ENCODE assay signal across 27 cellular contexts in the genomic region with DNA sequence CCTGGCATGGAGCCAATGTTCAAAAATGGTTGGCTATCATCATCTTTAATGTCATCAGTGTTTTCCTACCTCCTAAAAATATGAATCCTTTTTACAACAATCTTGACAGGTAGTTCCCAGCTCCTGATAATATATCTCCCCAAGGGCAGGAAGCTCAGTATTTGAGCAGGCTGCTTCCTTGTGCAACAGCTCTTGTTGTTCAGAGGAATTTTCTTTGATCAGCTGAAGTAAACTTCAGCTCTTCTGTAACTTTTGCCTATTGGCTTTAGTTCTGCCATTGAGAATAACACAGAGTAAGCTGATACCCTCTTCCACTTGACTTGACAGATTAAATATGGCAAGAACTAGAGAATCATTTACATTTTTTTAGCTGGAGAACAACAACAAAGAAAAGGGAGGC.
A peak's percentile ranks its signal among the peaks of the same experiment; 100 is the strongest.
DNase-seq lines count a peak whose midpoint lies in the region; ATAC-seq, FAIRE-seq and TF ChIP-seq lines count a peak whose summit lies in the region.
"Had no signal": no experiment of that assay in that cellular context is flagged by ENCODE, and none has a peak within 500 bp of the region (broad histone marks: within the 10 kb centered on the region; RNA-seq: fewer than 3 reads in every experiment).

No MANE protein-coding gene starts in this region.

- no peaks in the 10 kb centered on the region for H3K27me3 ChIP-seq in astrocyte (ENCODE audit: insufficient read depth, low read length)
- H3K27me3 ChIP-seq: hepatocyte, right atrium auricular region had no signal

- H3K9me3 Mint-ChIP-seq in astrocyte (ENCODE audit: unreplicated experiment) (peaks cover 2% of the 10 kb centered on the region), mesothelial cell of epicardium (no peaks in the 10 kb centered on the region)
- H3K9me3 Mint-ChIP-seq: immature natural killer cell, natural killer cell had no signal

- no peaks in the 10 kb centered on the region for H3K79me2 ChIP-seq in astrocyte (ENCODE audit: insufficient read depth, low read length)
- H3K79me2 ChIP-seq: hepatocyte, parathyroid adenoma had no signal

- H3K27ac Mint-ChIP-seq in astrocyte (ENCODE audit: unreplicated experiment) (no peak overlapping the region), mesothelial cell of epicardium (peak overlapping the region; percentile 69)
- H3K27ac Mint-ChIP-seq: activated naive CD4-positive, alpha-beta T cell treated with anti-CD3 and anti-CD28 coated beads, Interleukin-2, amount 50 U/mL, for 72 hours; CD4-positive, alpha-beta T cell; IgD-negative memory B cell; immature natural killer cell; natural killer cell; WTC11 had no signal

- H3K27ac ChIP-seq in HEK293 (ENCODE audit: extremely low read depth, low read depth, low read length) (no peak overlapping the region), astrocyte (ENCODE audit: low read depth, low read length) (no peak overlapping the region)
- H3K27ac ChIP-seq: 22Rv1, epithelial cell of prostate, hepatocyte, left ventricle myocardium inferior, parathyroid adenoma, right atrium auricular region had no signal

- TF ChIP-seq CTCF in HEK293 (tag by site-specific recombination; IDR thresholded peaks at IDR 0.05) (no peak), astrocyte (IDR thresholded peaks at IDR 0.05; ENCODE audit: insufficient read depth, low read depth, low read length) (no peak), mesothelial cell of epicardium (IDR thresholded peaks at IDR 0.05; ENCODE audit: unreplicated experiment) (no peak), GM13977 (IDR thresholded peaks at IDR 0.05; ENCODE audit: extremely low read depth, insufficient read depth, missing control alignments) (no peak)

- no peaks in the 10 kb centered on the region for H3K9me3 ChIP-seq in HEK293 (ENCODE audit: control insufficient read depth, insufficient read depth, low read depth, low read length)
- H3K9me3 ChIP-seq in astrocyte (ENCODE audit: insufficient read depth, low read depth, low read length) = no peaks in the 10 kb centered on the region
- H3K9me3 ChIP-seq: left ventricle myocardium inferior, right atrium auricular region had no signal

- no peak overlapping the region for H3K4me2 ChIP-seq in astrocyte (ENCODE audit: low read length)
- H3K4me2 ChIP-seq: hepatocyte had no signal

- H3K4me3 Mint-ChIP-seq in astrocyte (ENCODE audit: unreplicated experiment) (no peak overlapping the region), mesothelial cell of epicardium (no peak overlapping the region)
- H3K4me3 Mint-ChIP-seq: CD4-positive, alpha-beta T cell; IgD-negative memory B cell; immature natural killer cell; natural killer cell; WTC11 had no signal

- no peaks in the 10 kb centered on the region for H4K20me1 ChIP-seq in astrocyte (ENCODE audit: insufficient read depth, low read length)

- DNase-seq in DMS 273 (lab: John Stamatoyannopoulos, UW; ENCODE audit: unreplicated experiment) (peak; percentile 22), DMS 273 treated with DMSO at 0.1 percent for 48 hours (lab: John Stamatoyannopoulos, UW) (no peak), astrocyte (ENCODE audit: low read depth) (peak; percentile 32), mesothelial cell of epicardium (ENCODE audit: low spot score in 2 of 2, unreplicated experiment in 2 of 2) (no peak), GM13977 (ENCODE audit: low spot score) (no peak)
- DNase-seq: CD4-positive, alpha-beta T cell; DMS53; immature natural killer cell; left ventricle myocardium inferior; midbrain; natural killer cell; stimulated activated naive CD8-positive, alpha-beta T cell treated with anti-CD3 and anti-CD28 coated beads, Interleukin-15, Interleukin-2, amounts not matched to agents 100 U/mL and 50 U/mL, for 24 hours had no signal

- H3K36me3 Mint-ChIP-seq in astrocyte (ENCODE audit: low read depth, unreplicated experiment) = no peaks in the 10 kb centered on the region
- no peaks in the 10 kb centered on the region for H3K36me3 Mint-ChIP-seq in mesothelial cell of epicardium
- H3K36me3 Mint-ChIP-seq: activated naive CD4-positive, alpha-beta T cell treated with anti-CD3 and anti-CD28 coated beads, Interleukin-2, amount 50 U/mL, for 72 hours; IgD-negative memory B cell; natural killer cell; WTC11 had no signal

- CTCF ChIA-PET in HEK293 (lab: Yijun Ruan, JAX) = interaction anchor here (0.6 to 1.6 kb wide), 3 partner anchors 9 to 24 kb away, joined by 3 to 5 read pairs (median 4); no protein-coding TSS in a partner anchor

- in situ Hi-C loops in GM13977 (cut with MboI; ENCODE audit: low pct_unique_long_range_greater_than_20kb, low sequenced_read_pairs, unreplicated experiment) = no loop called here

- H2AFZ ChIP-seq in astrocyte (ENCODE audit: low read depth, low read length) = no peak overlapping the region
- H2AFZ ChIP-seq: hepatocyte, parathyroid adenoma had no signal

- peak; percentile 69 for FAIRE-seq in astrocyte (lab: Jason Lieb, UNC)
- FAIRE-seq: frontal cortex, G401.6, GM18507, RCC 7860 had no signal

- ATAC-seq in GM19395 (IDR thresholded peaks at IDR 0.05; ENCODE audit: unreplicated experiment) (no peak), HG02840 (IDR thresholded peaks at IDR 0.05; ENCODE audit: low FRiP score, unreplicated experiment) (no peak)
- ATAC-seq: activated naive CD4-positive, alpha-beta T cell treated with anti-CD3 and anti-CD28 coated beads, Interleukin-2, amount 50 U/mL, for 72 hours; natural killer cell; stimulated activated naive CD8-positive, alpha-beta T cell treated with anti-CD3 and anti-CD28 coated beads, Interleukin-15, Interleukin-2, amounts not matched to agents 100 U/mL and 50 U/mL, for 24 hours; WTC11 had no signal

- H3K4me1 Mint-ChIP-seq in astrocyte (ENCODE audit: low read depth, unreplicated experiment) = peaks cover 33% of the 10 kb centered on the region
- peaks cover 77% of the 10 kb centered on the region for H3K4me1 Mint-ChIP-seq in mesothelial cell of epicardium
- H3K4me1 Mint-ChIP-seq: IgD-negative memory B cell, WTC11 had no signal

- H3K4me3 ChIP-seq in HEK293 (ENCODE audit: low read depth, low read length) = no peak overlapping the region
- no peak overlapping the region for H3K4me3 ChIP-seq in astrocyte (ENCODE audit: insufficient read depth, low read depth, low read length)
- H3K4me3 ChIP-seq: hepatocyte, left ventricle myocardium inferior, right atrium auricular region had no signal

- H3K36me3 ChIP-seq in HEK293 (ENCODE audit: control insufficient read depth in 2 of 2, insufficient read depth in 1 of 2, low read length in 2 of 2) (no peaks in the 10 kb centered on the region), astrocyte (ENCODE audit: insufficient read depth, low read length) (no peaks in the 10 kb centered on the region)
- H3K36me3 ChIP-seq: left ventricle myocardium inferior, right atrium auricular region had no signal

- POLR2A ChIA-PET in HEK293 (lab: Yijun Ruan, JAX) = interaction anchor here (0.7 to 1.0 kb wide), 2 partner anchors 16 to 19 kb away, joined by 3 to 4 read pairs; no protein-coding TSS in a partner anchor

- H3K27me3 Mint-ChIP-seq in astrocyte (ENCODE audit: low read depth, unreplicated experiment) = no peaks in the 10 kb centered on the region
- H3K27me3 Mint-ChIP-seq in mesothelial cell of epicardium (ENCODE audit: low read depth) = no peaks in the 10 kb centered on the region
- H3K27me3 Mint-ChIP-seq: CD4-positive, alpha-beta T cell had no signal

- peaks cover 14% of the 10 kb centered on the region for H3K4me1 ChIP-seq in HEK293 (ENCODE audit: control insufficient read depth, insufficient read depth, low read length)
- peaks cover 14% of the 10 kb centered on the region for H3K4me1 ChIP-seq in astrocyte (ENCODE audit: insufficient read depth, low read length)
- H3K4me1 ChIP-seq: left ventricle myocardium inferior, parathyroid adenoma, right atrium auricular region had no signal

- H3K9ac ChIP-seq in astrocyte (ENCODE audit: low read length) = no peak overlapping the region
- H3K9ac ChIP-seq: parathyroid adenoma had no signal

TF ChIP-seq in HEK293, 187 proteins besides CTCF, POLR2A, EP300 and RAD21:
- TF ChIP-seq OSR2 (tag by site-specific recombination; IDR thresholded peaks at IDR 0.05) (peak; percentile 54; the same call in 1 of the 2 replicates), TRIM28 (IDR thresholded peaks at IDR 0.05; ENCODE audit: borderline replicate concordance, low read length) (peak; percentile 85; the same call in 1 of the 2 replicates), TCF7L2 (IDR thresholded peaks at IDR 0.05; ENCODE audit: borderline replicate concordance, low read depth, low read length) (peak; percentile 47; the same call in 1 of the 2 replicates), ZFP3 (tag by site-specific recombination; IDR thresholded peaks at IDR 0.05; ENCODE audit: low read depth) (no peak)
- TF ChIP-seq, protein P1, sequence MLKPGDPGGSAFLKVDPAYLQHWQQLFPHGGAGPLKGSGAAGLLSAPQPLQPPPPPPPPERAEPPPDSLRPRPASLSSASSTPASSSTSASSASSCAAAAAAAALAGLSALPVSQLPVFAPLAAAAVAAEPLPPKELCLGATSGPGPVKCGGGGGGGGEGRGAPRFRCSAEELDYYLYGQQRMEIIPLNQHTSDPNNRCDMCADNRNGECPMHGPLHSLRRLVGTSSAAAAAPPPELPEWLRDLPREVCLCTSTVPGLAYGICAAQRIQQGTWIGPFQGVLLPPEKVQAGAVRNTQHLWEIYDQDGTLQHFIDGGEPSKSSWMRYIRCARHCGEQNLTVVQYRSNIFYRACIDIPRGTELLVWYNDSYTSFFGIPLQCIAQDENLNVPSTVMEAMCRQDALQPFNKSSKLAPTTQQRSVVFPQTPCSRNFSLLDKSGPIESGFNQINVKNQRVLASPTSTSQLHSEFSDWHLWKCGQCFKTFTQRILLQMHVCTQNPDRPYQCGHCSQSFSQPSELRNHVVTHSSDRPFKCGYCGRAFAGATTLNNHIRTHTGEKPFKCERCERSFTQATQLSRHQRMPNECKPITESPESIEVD (tag by site-specific recombination; IDR thresholded peaks at IDR 0.05) = 0 out of 2 replicates have a peak, but pooled peaks have one; percentile 5
- TF ChIP-seq, protein P2, sequence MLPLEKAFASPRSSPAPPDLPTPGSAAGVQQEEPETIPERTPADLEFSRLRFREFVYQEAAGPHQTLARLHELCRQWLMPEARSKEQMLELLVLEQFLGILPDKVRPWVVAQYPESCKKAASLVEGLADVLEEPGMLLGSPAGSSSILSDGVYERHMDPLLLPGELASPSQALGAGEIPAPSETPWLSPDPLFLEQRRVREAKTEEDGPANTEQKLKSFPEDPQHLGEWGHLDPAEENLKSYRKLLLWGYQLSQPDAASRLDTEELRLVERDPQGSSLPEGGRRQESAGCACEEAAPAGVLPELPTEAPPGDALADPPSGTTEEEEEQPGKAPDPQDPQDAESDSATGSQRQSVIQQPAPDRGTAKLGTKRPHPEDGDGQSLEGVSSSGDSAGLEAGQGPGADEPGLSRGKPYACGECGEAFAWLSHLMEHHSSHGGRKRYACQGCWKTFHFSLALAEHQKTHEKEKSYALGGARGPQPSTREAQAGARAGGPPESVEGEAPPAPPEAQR (tag by site-specific recombination; IDR thresholded peaks at IDR 0.05) = no peak

Comparison
In these comparisons a context has a peak if more than half of its experiments do, and no peak if none do; other contexts are left out.
1. DNase-seq: peak in DMS 273 (single experiment) and astrocyte (single experiment); none in DMS 273 treated with DMSO at 0.1 percent for 48 hours (single experiment), mesothelial cell of epicardium (0 of 2) and GM13977 (single experiment).